Comparison of ENCODE assay signal across 19 cellular contexts in genomic region chr9:121354770-121355169, GRCh38. TPM values are rescaled to one million over a fixed set of nuclear protein-coding genes. Genes with fewer than 3 reads are reported as not detected.
A peak's percentile ranks its signal among the peaks of the same experiment; 100 is the strongest.
DNase-seq lines count a peak whose midpoint lies in the region; ATAC-seq and TF ChIP-seq lines count a peak whose summit lies in the region.
"Had no signal": no experiment of that assay in that cellular context is flagged by ENCODE, and none has a peak within 500 bp of the region (broad histone marks: within the 10 kb centered on the region; RNA-seq: fewer than 3 reads in every experiment).

No MANE protein-coding gene starts in this region.

- H3K4me1 ChIP-seq in left ventricle myocardium inferior, result peaks cover 100% of the 10 kb centered on the region
- H3K4me1 ChIP-seq in fibroblast of lung (ENCODE audit: control insufficient read depth, extremely low read depth, insufficient read depth, low read length), result peaks cover 52% of the 10 kb centered on the region
- H3K4me1 ChIP-seq in psoas muscle, result peaks cover 88% of the 10 kb centered on the region
- H3K4me1 ChIP-seq in vagina, result peaks cover 63% of the 10 kb centered on the region

- H3K27ac ChIP-seq in left ventricle myocardium inferior (replicated peaks), result peak overlapping the region; percentile 98
- peak overlapping the region; percentile 21 for H3K27ac ChIP-seq in fibroblast of lung (ENCODE audit: insufficient read depth, low read length)
- H3K27ac ChIP-seq in psoas muscle, result peak overlapping the region; percentile 71
- H3K27ac ChIP-seq in vagina, result peak overlapping the region; percentile 50

- intact Hi-C loops in left ventricle myocardium inferior (cut with micrococcal nuclease), result no loop called here
- intact Hi-C loops in left cardiac atrium (cut with DNase I), result no loop called here
- intact Hi-C loops in psoas muscle (cut with DNase I), result no loop called here
- intact Hi-C loops in vagina (cut with DNase I), result no loop called here

- no peak overlapping the region for H2AFZ ChIP-seq in fibroblast of lung (ENCODE audit: low read length)
- H2AFZ ChIP-seq: PC-9 had no signal

- 61 to 74% (median 71%) methylated on average over 5 of the region's 5 CpGs for WGBS in psoas muscle, 3 donors

- H3K4me3 ChIP-seq in left ventricle myocardium inferior, result peak overlapping the region; percentile 2
- H3K4me3 ChIP-seq in fibroblast of lung (replicated peaks in 1 of 4; ENCODE audit: control extremely low read depth in 1 of 4, insufficient read depth in 1 of 4, low read depth in 3 of 4, low read length in 4 of 4), result no peak overlapping the region
- no peak overlapping the region for H3K4me3 ChIP-seq in psoas muscle
- H3K4me3 ChIP-seq in vagina, result no peak overlapping the region
- H3K4me3 ChIP-seq: PC-9 had no signal

- H3K36me3 ChIP-seq in left ventricle myocardium inferior (peaks cover 52% of the 10 kb centered on the region), fibroblast of lung (ENCODE audit: control insufficient read depth, insufficient read depth, low read length) (peaks cover 7% of the 10 kb centered on the region), psoas muscle (ENCODE audit: insufficient read depth in 1 of 2, low read depth in 1 of 2) (peaks cover 11 to 71% of the 10 kb centered on the region in 2 donors), vagina (peaks cover 0 to 26% of the 10 kb centered on the region in 2 donors)

- no peak overlapping the region for H3K9ac ChIP-seq in fibroblast of lung (ENCODE audit: insufficient read depth, low read length)

- H3K9me3 ChIP-seq in left ventricle myocardium inferior (replicated peaks) (no peaks in the 10 kb centered on the region), fibroblast of lung (ENCODE audit: control insufficient read depth, insufficient read depth, low read depth, low read length) (no peaks in the 10 kb centered on the region), psoas muscle (no peaks in the 10 kb centered on the region), vagina (no peaks in the 10 kb centered on the region)

- H4K20me1 ChIP-seq in fibroblast of lung (ENCODE audit: control insufficient read depth, extremely low read depth, insufficient read depth, low read length), result no peaks in the 10 kb centered on the region

- DNase-seq in left ventricle myocardium inferior (no peak), left cardiac atrium (no peak), fibroblast of lung (ENCODE audit: low read depth in 2 of 2) (no peak), psoas muscle (no peak), vagina (ENCODE audit: extremely low spot score in 2 of 2) (no peak)
- no peak for DNase-seq in stimulated activated CD4-positive, alpha-beta T cell treated with anti-CD3 and anti-CD28 coated beads, Interleukin-2, amount 100 ng/mL, for 48 hours
- DNase-seq: activated CD4-positive, alpha-beta T cell treated with anti-CD3 and anti-CD28 coated beads, Interleukin-2, amount 50 U/mL, for 1 hour; activated T-cell treated with anti-CD3 and anti-CD28 coated beads, Interleukin-2, amount 50 U/mL, for 4 hours; CD8-positive, alpha-beta T cell; DND-41; hypothalamus; KG1; NCI-H1048; PC-9; posterior cingulate gyrus; stimulated activated naive CD4-positive, alpha-beta T cell had no signal

- ATAC-seq in left cardiac atrium, result no peak
- ATAC-seq in psoas muscle, result peak in 1 of 4 donors; percentile 25
- no peak for ATAC-seq in HG03432 (IDR thresholded peaks at IDR 0.05; ENCODE audit: unreplicated experiment)
- ATAC-seq in HG03378 (IDR thresholded peaks at IDR 0.05; ENCODE audit: unreplicated experiment), result no peak
- ATAC-seq: HCT116 had no signal

- H3K27me3 ChIP-seq in left ventricle myocardium inferior (ENCODE audit: low read depth) (no peaks in the 10 kb centered on the region), fibroblast of lung (ENCODE audit: control insufficient read depth, insufficient read depth, low read length) (no peaks in the 10 kb centered on the region), psoas muscle (ENCODE audit: insufficient read depth in 3 of 3, low read length in 2 of 3) (no peaks in the 10 kb centered on the region), vagina (no peaks in the 10 kb centered on the region)

- TF ChIP-seq POLR2A in vagina (IDR thresholded peaks at IDR 0.05), result no peak

- no peak overlapping the region for H3K4me2 ChIP-seq in fibroblast of lung (ENCODE audit: extremely low read depth, insufficient read depth, low read length)
- H3K4me2 ChIP-seq: PC-9 had no signal

- H3K79me2 ChIP-seq in fibroblast of lung (ENCODE audit: control insufficient read depth, insufficient read depth, low read length), result peaks cover 44% of the 10 kb centered on the region

- TF ChIP-seq CTCF in left ventricle myocardium inferior (IDR thresholded peaks at IDR 0.05; ENCODE audit: borderline replicate concordance), result no peak
- no peak for TF ChIP-seq CTCF in fibroblast of lung (conservative IDR thresholded peaks at IDR 0.05 in 1 of 2, IDR thresholded peaks at IDR 0.05 in 1 of 2; ENCODE audit: low read depth in 1 of 2, low read length in 2 of 2)
- TF ChIP-seq CTCF in psoas muscle (IDR thresholded peaks at IDR 0.05), result no peak
- TF ChIP-seq CTCF in vagina (IDR thresholded peaks at IDR 0.05), result peak in 1 of 3 experiments; percentile 6

RNA-seq across cellular contexts. Expression of gene STOM, which starts 15.3 kb away (rescaled TPM):
- 165 TPM for total RNA-seq in left ventricle myocardium inferior
- 100 to 1,000 TPM; 194 to 326 TPM for total RNA-seq in left cardiac atrium
- 215 and 248 TPM in 2 replicates for total RNA-seq in fibroblast of lung
- polyA plus RNA-seq in fibroblast of lung, result 224 and 536 TPM in 2 replicates
- polyA plus RNA-seq in fibroblast of lung (2012), result 151 and 362 TPM in 2 replicates
- polyA minus RNA-seq in fibroblast of lung (ENCODE audit: low replicate concordance), result 62.3 and 103 TPM in 2 replicates
- 100 to 1,000 TPM in 3 of 4 donors, 10 to 100 TPM in 1; 89.6 to 237 (median 114) TPM for total RNA-seq in psoas muscle
- polyA plus RNA-seq in psoas muscle, result 10 to 100 TPM; 53.2 to 83.4 (median 62.2) TPM
- 263 TPM for total RNA-seq in vagina

Comparison
In these comparisons a context has a peak if more than half of its experiments do, and no peak if none do; other contexts are left out.
1. H3K27ac ChIP-seq: peak in every context shown above with its lines; median percentile 98 in left ventricle myocardium inferior; 71 in psoas muscle; 50 in vagina; 21 in fibroblast of lung.